21 cellular contexts compared by ENCODE assay signal in the genomic region with DNA sequence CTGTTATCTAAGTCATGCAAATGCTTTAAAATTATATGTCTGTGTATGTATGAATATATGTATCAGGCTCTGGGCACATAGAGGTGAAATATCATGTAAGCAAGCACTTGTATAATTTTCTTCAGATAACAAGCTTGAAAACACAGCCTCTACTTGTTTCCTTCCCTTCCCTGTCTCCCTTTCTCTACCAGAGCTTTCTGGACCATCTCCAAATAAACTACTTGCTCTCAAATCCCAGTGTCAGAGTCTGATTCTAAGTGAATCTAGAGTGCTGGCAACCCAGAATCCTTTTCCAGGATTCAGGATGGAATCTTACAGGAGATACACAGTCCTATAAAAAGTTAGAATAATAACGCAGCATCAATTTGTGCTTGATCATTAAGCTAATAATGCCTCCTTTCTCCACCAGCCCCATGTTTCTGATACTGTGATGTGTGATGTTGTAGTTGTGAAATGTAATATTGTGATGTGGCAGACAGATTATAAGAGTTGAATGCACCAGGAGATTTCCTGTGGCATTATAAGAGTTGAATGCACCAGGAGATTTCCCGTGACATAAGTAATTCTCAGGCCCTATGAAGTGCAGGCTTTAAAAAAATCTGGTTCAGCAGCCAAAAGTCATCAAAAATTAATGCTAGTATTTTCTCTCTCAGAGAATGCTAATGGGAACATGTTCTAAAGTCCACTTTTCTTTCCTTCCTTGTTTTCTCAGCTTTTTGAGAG.
"Had no signal": no experiment of that assay in that cellular context is flagged by ENCODE, and none has a peak within 500 bp of the region (broad histone marks: within the 10 kb centered on the region; RNA-seq: fewer than 3 reads in every experiment).

No MANE protein-coding gene starts in this region.

- H3K27me3 ChIP-seq: neural progenitor cell, thyroid gland had no signal

- H3K9me3 Mint-ChIP-seq: activated naive CD8-positive, alpha-beta T cell treated with anti-CD3 and anti-CD28 coated beads for 36 hours; central memory CD8-positive, alpha-beta T cell; neural progenitor cell; stimulated activated naive CD8-positive, alpha-beta T cell treated with anti-CD3 and anti-CD28 coated beads, Interleukin-15, Interleukin-2, amounts not matched to agents 100 ng/mL and 50 ng/mL, for 24 hours had no signal

- H3K27ac Mint-ChIP-seq: activated CD4-positive, alpha-beta T cell treated with anti-CD3 and anti-CD28 coated beads for 36 hours; activated naive CD8-positive, alpha-beta T cell treated with anti-CD3 and anti-CD28 coated beads for 36 hours; immature natural killer cell; neural progenitor cell; stimulated activated naive CD8-positive, alpha-beta T cell treated with anti-CD3 and anti-CD28 coated beads, Interleukin-15, Interleukin-2, amounts not matched to agents 100 ng/mL and 50 ng/mL, for 24 hours had no signal

- H3K9me3 ChIP-seq: breast epithelium, left ventricle myocardium inferior, psoas muscle, thyroid gland had no signal

- DNase-seq: activated CD4-positive, alpha-beta T cell treated with anti-CD3 and anti-CD28 coated beads for 36 hours; activated CD4-positive, alpha-beta T cell treated with anti-CD3 and anti-CD28 coated beads, Interleukin-2, amount 50 U/mL, for 4 hours; activated naive CD4-positive, alpha-beta T cell treated with Interleukin-2 at 50 U/mL for 16 hours; activated naive CD8-positive, alpha-beta T cell treated with anti-CD3 and anti-CD28 coated beads for 36 hours; activated T-cell treated with anti-CD3 and anti-CD28 coated beads, Interleukin-2, amount 50 U/mL, for 48 hours; foreskin keratinocyte; immature natural killer cell; left ventricle myocardium inferior; naive thymus-derived CD8-positive, alpha-beta T cell; psoas muscle; stimulated activated CD4-positive, alpha-beta T cell treated with anti-CD3 and anti-CD28 coated beads, Interleukin-1b, Interleukin-23, amount 100 ng/mL, for 48 hours; T-helper 1 cell; T-helper 9 cell had no signal

- H3K4me3 ChIP-seq: breast epithelium, coronary artery, hepatocyte, neural progenitor cell, psoas muscle, skin epidermis, thyroid gland had no signal

- H3K36me3 ChIP-seq: breast epithelium, left ventricle myocardium inferior, neural progenitor cell, thyroid gland had no signal

- H3K36me3 Mint-ChIP-seq: activated naive CD8-positive, alpha-beta T cell treated with anti-CD3 and anti-CD28 coated beads for 36 hours; immature natural killer cell; neural progenitor cell had no signal

- H3K4me1 Mint-ChIP-seq: activated CD4-positive, alpha-beta T cell treated with anti-CD3 and anti-CD28 coated beads for 36 hours; activated naive CD8-positive, alpha-beta T cell treated with anti-CD3 and anti-CD28 coated beads for 36 hours; central memory CD8-positive, alpha-beta T cell; immature natural killer cell; naive thymus-derived CD8-positive, alpha-beta T cell had no signal

- ATAC-seq: activated CD4-positive, alpha-beta T cell treated with anti-CD3 and anti-CD28 coated beads for 36 hours; naive thymus-derived CD8-positive, alpha-beta T cell; psoas muscle had no signal

- H3K4me3 Mint-ChIP-seq: activated CD4-positive, alpha-beta T cell treated with anti-CD3 and anti-CD28 coated beads for 36 hours; activated naive CD8-positive, alpha-beta T cell treated with anti-CD3 and anti-CD28 coated beads for 36 hours; central memory CD8-positive, alpha-beta T cell; immature natural killer cell; naive thymus-derived CD8-positive, alpha-beta T cell; neural progenitor cell; stimulated activated naive CD8-positive, alpha-beta T cell treated with anti-CD3 and anti-CD28 coated beads, Interleukin-15, Interleukin-2, amounts not matched to agents 100 ng/mL and 50 ng/mL, for 24 hours had no signal

- H3K4me1 ChIP-seq: breast epithelium, left ventricle myocardium inferior, psoas muscle had no signal

- H3K9ac ChIP-seq: neural progenitor cell had no signal
